7 cellular contexts compared by ENCODE assay signal in genomic region chr2:50591021-50591420, GRCh38.
"Had no signal": no experiment of that assay in that cellular context is flagged by ENCODE, and none has a peak within 500 bp of the region (broad histone marks: within the 10 kb centered on the region; RNA-seq: fewer than 3 reads in every experiment).

No MANE protein-coding gene starts in this region.

- DNase-seq: IMR-90, KBM-7 had no signal

- H3K27me3 Mint-ChIP-seq: IgD-negative memory B cell had no signal

- H3K4me3 ChIP-seq: K562 had no signal

- H3K27ac ChIP-seq: HL-60 had no signal

- H3K4me1 Mint-ChIP-seq: IgD-negative memory B cell had no signal

- H3K36me3 Mint-ChIP-seq: IgD-negative memory B cell had no signal

- H3K27ac Mint-ChIP-seq: IgD-negative memory B cell had no signal

- FAIRE-seq: HepG2, HTR-8/SVneo, K562 had no signal

- H3K4me3 Mint-ChIP-seq: IgD-negative memory B cell had no signal
